In the genomic region with DNA sequence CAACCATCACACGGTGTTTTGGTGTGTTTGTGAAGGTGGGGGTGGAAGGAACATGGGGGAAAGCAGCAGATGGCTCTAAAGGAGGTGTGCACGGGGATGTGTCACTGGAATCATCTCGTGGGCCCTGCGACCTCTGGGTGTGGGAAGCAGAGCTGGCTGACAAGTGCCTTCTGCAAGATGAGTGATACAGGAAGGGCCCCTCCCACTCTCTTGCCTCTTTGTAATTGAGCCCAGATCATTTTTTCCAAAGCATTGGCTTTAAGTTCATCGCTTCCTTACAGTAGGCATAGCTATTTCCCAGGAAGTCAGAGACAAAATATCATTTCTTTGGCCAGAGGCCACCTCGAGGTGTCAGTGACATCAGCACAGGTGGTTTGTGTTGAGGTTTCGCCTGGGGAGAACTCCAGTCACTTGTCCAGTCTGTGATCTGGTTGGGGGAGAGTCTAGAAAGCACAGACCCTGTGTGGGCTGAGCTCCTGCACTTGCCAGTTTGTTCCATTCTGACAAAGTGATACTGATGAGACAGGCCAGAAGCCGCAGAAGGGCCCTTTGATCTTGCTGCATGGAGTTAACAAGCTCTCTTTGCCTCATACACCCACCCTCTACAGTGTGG, we compare ENCODE assay signal across 1 cellular context.
TF ChIP-seq lines count a peak whose summit lies in the region.

No MANE protein-coding gene starts in this region.

TF ChIP-seq in IMR-90, 13 proteins besides CTCF, POLR2A, EP300 and RAD21 (continued from another document):
- TF ChIP-seq MAFK (IDR thresholded peaks at IDR 0.05; ENCODE audit: low read depth, low read length) (no peak), FOS (IDR thresholded peaks at IDR 0.05; ENCODE audit: low read depth, low read length) (0 out of 2 replicates have a peak, but pooled peaks have one; percentile 22), BHLHE40 (IDR thresholded peaks at IDR 0.05; ENCODE audit: low read depth, low read length) (peak; percentile 87)
- TF ChIP-seq, protein P1, sequence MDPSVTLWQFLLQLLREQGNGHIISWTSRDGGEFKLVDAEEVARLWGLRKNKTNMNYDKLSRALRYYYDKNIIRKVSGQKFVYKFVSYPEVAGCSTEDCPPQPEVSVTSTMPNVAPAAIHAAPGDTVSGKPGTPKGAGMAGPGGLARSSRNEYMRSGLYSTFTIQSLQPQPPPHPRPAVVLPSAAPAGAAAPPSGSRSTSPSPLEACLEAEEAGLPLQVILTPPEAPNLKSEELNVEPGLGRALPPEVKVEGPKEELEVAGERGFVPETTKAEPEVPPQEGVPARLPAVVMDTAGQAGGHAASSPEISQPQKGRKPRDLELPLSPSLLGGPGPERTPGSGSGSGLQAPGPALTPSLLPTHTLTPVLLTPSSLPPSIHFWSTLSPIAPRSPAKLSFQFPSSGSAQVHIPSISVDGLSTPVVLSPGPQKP (IDR thresholded peaks at IDR 0.05; ENCODE audit: borderline replicate concordance, low read depth, low read length) = no peak
